Comparison of ENCODE assay signal across 8 cellular contexts in genomic region chr2:124024491-124025348, GRCh38. TPM values are rescaled to one million over a fixed set of nuclear protein-coding genes. Genes with fewer than 3 reads are reported as not detected.
DNase-seq lines count a peak whose midpoint lies in the region; ATAC-seq and TF ChIP-seq lines count a peak whose summit lies in the region.

CNTNAP5 (plus strand) TSS chr2:124025287; CDS start chr2:124025651, 364 bp downstream.

- H3K9me3 ChIP-seq in left lung (no peaks in the 10 kb centered on the region), upper lobe of right lung (no peaks in the 10 kb centered on the region)

- TF ChIP-seq CTCF in left lung (IDR thresholded peaks at IDR 0.05) (no peak), upper lobe of right lung (IDR thresholded peaks at IDR 0.05) (no peak)

- H3K36me3 ChIP-seq in left lung (no peaks in the 10 kb centered on the region), upper lobe of right lung (no peaks in the 10 kb centered on the region)

- DNase-seq in NCI-H1436 (lab: John Stamatoyannopoulos, UW): peak; percentile 34
- no peak for DNase-seq in NCI-H1436 treated with DMSO at 0.1 percent for 48 hours (lab: John Stamatoyannopoulos, UW)
- DNase-seq in NCI-H2171 (lab: John Stamatoyannopoulos, UW): peak; percentile 71
- DNase-seq in cerebellar cortex (ENCODE audit: low spot score): peak; percentile 7
- peak; percentile 57 to 80 for DNase-seq in left lung
- peak; percentile 82 for DNase-seq in upper lobe of right lung
- DNase-seq in cortex of kidney (lab: John Stamatoyannopoulos, UW): no peak

- intact Hi-C loops in left lung (cut with DNase I): no loop called here
- intact Hi-C loops in upper lobe of right lung (cut with DNase I): no loop called here

- no peak within 1 kb of the TSS for H3K4me3 ChIP-seq in left lung
- H3K4me3 ChIP-seq in upper lobe of right lung: no peak within 1 kb of the TSS

- H3K27me3 ChIP-seq in left lung: peaks cover 15 to 46% of the 10 kb centered on the region in 2 donors
- H3K27me3 ChIP-seq in upper lobe of right lung: peaks cover 38% of the 10 kb centered on the region

- ATAC-seq in left lung: peak; percentile 99
- peak; percentile 95 for ATAC-seq in upper lobe of right lung
- ATAC-seq in GM21381 (IDR thresholded peaks at IDR 0.05; ENCODE audit: unreplicated experiment): no peak

- H3K27ac ChIP-seq in left lung (no peak within 1 kb of the TSS), upper lobe of right lung (no peak within 1 kb of the TSS)

- H3K4me1 ChIP-seq in left lung: no peaks in the 10 kb centered on the region
- H3K4me1 ChIP-seq in upper lobe of right lung: no peaks in the 10 kb centered on the region

RNA-seq across cellular contexts. Expression of gene CNTNAP5, which starts in this region (rescaled TPM):
- total RNA-seq in left lung (not detected), upper lobe of right lung (not detected)

Comparison
In these comparisons a context has a peak if more than half of its experiments do, and no peak if none do; other contexts are left out.
1. DNase-seq: peak in NCI-H1436 (single experiment), NCI-H2171 (single experiment) and cerebellar cortex (single experiment); none in NCI-H1436 treated with DMSO at 0.1 percent for 48 hours (single experiment) and cortex of kidney (single experiment).
2. Peak in DNase-seq and ATAC-seq in left lung; RNA of the gene not detected or under 1 TPM.
3. Peak in DNase-seq and ATAC-seq in upper lobe of right lung; RNA of the gene not detected or under 1 TPM.